Comparison of ENCODE assay signal across 9 cellular contexts in the genomic region with DNA sequence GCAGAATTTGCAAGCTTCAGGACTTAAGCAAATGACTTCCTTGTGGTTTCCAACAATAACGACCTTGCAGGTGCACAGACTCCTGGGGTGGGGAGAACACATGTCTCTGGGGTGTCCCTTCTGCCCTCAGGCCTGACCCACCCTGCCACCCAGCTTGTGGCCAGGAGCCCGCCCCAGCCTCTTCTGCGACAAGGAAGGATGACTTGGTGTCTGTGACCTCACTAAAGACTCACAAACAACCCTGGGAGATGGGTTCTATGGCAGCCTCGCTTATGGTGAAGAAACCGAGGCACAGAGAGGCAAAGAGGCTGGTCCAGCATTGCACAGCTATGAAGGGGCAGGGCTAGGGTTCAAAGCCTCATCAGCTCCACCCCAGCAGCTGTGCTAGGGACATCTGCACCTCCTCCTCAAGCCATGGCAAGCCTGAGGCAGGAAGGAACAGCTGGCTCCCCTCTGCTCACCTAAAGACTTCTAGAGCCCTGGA. TPM values are rescaled to one million over a fixed set of nuclear protein-coding genes. Genes with fewer than 3 reads are reported as not detected.
A peak's percentile ranks its signal among the peaks of the same experiment; 100 is the strongest.
DNase-seq lines count a peak whose midpoint lies in the region; ATAC-seq, FAIRE-seq and TF ChIP-seq lines count a peak whose summit lies in the region.
"Had no signal": no experiment of that assay in that cellular context is flagged by ENCODE, and none has a peak within 500 bp of the region (broad histone marks: within the 10 kb centered on the region; RNA-seq: fewer than 3 reads in every experiment).

No MANE protein-coding gene starts in this region.

- H3K9me3 ChIP-seq in K562 (replicated peaks; ENCODE audit: control insufficient read depth, insufficient read depth, low read depth, low read length) (no peaks in the 10 kb centered on the region), WERI-Rb-1 (ENCODE audit: severe bottlenecking) (no peaks in the 10 kb centered on the region)

- CTCF ChIA-PET in K562 (lab: Yijun Ruan, JAX; ENCODE audit: low intra/inter-chr PET ratio), result no interaction called here

- no peak overlapping the region for H2AFZ ChIP-seq in K562 (ENCODE audit: low read depth, low read length)

- peak overlapping the region in 1 of 2 experiments; percentile 43; a peak in 1 of 4 replicates for H3K9ac ChIP-seq in K562 (ENCODE audit: insufficient read depth in 1 of 2, low read depth in 2 of 2, low read length in 2 of 2)

- H3K4me3 ChIP-seq in K562, result 0 out of 2 replicates have a peak overlapping the region, but pooled peaks have one; percentile 73
- H3K4me3 ChIP-seq in WERI-Rb-1 (ENCODE audit: low read depth, low read length), result no peak overlapping the region

- H3K27me3 ChIP-seq in K562 (ENCODE audit: control insufficient read depth in 2 of 2, insufficient read depth in 2 of 2, low read length in 2 of 2), result no peaks in the 10 kb centered on the region; a peak in 1 of 5 replicates
- no peaks in the 10 kb centered on the region for H3K27me3 ChIP-seq in WERI-Rb-1 (ENCODE audit: insufficient read depth, low read depth, severe bottlenecking)

- TF ChIP-seq RAD21 in K562 (CRISPR knock-in tag; conservative IDR thresholded peaks at IDR 0.05 in 1 of 2, IDR thresholded peaks at IDR 0.05 in 1 of 2), result no peak

- peaks cover 41 to 70% of the 10 kb centered on the region in 2 experiments for H3K4me1 ChIP-seq in K562 (replicated peaks in 1 of 2; ENCODE audit: control insufficient read depth in 2 of 2, insufficient read depth in 2 of 2, low read length in 2 of 2)

- POLR2A ChIA-PET in K562 (lab: Yijun Ruan, JAX), result interaction anchor here (0.7 to 4.9 kb wide), 3 partner anchors 11 to 315 kb away, joined by 3 to 40 read pairs (median 4); no protein-coding TSS in a partner anchor

- TF ChIP-seq CTCF in K562 (IDR thresholded peaks at IDR 0.05 in 2 of 3, conservative IDR thresholded peaks at IDR 0.05 in 1 of 3; ENCODE audit: insufficient read depth in 2 of 3, low read depth in 1 of 3, low read length in 3 of 3), result no peak
- no peak for TF ChIP-seq CTCF in WERI-Rb-1 (IDR thresholded peaks at IDR 0.05; ENCODE audit: low read depth, low read length)

- H3K4me2 ChIP-seq in K562 (ENCODE audit: insufficient read depth, low read length), result peak overlapping the region; percentile 53; the same call in 1 of the 2 replicates

- no peak for ATAC-seq in K562

- H3K27ac ChIP-seq in K562 (ENCODE audit: extremely low read depth, low read depth, low read length), result no peak overlapping the region
- no peak overlapping the region for H3K27ac ChIP-seq in WERI-Rb-1

- intact Hi-C loops in K562 (cut with micrococcal nuclease), result loop anchor here (2.0 kb wide), 1 partner anchor 47 kb away; no protein-coding TSS in a partner anchor

- no peak for TF ChIP-seq EP300 in K562 (IDR thresholded peaks at IDR 0.05; ENCODE audit: low read length)

- FAIRE-seq in K562 (lab: Jason Lieb, UNC), result no peak

- 48% methylated on average over 4 of the region's 5 CpGs for WGBS in K562 (ENCODE audit: insufficient coverage, low coverage, missing lambda C conversion rate)

- H3K36me3 ChIP-seq in K562 (ENCODE audit: control insufficient read depth, insufficient read depth, low read length), result peaks cover 25% of the 10 kb centered on the region; the same call in 2 of the 3 replicates
- H3K36me3 ChIP-seq in WERI-Rb-1, result no peaks in the 10 kb centered on the region

- in situ Hi-C loops in K562 (cut with MboI) (no loop called here), G401 (cut with HindIII; ENCODE audit: low sequenced_read_pairs) (no loop called here)

- no TSS peak for BruUV-seq in K562 (replicated peaks; lab: Mats Ljungman, UMichigan)

- peak; percentile 28 for DNase-seq in stimulated activated CD4-positive, alpha-beta T cell treated with anti-CD3 and anti-CD28 coated beads, Interleukin-15, amount 100 ng/mL, for 24 hours
- DNase-seq in stimulated activated CD4-positive, alpha-beta T cell treated with anti-CD3 and anti-CD28 coated beads, Interleukin-12 subunit alpha, Interleukin-12 subunit beta, amount 100 ng/mL, for 4 hours, result no peak
- DNase-seq in NCI-H2171 treated with DMSO at 0.1 percent for 48 hours (lab: John Stamatoyannopoulos, UW) (peak; percentile 87), K562 (ENCODE audit: extremely low read depth in 1 of 4, low spot score in 3 of 4) (no peak), OCI-M2 (lab: John Stamatoyannopoulos, UW; ENCODE audit: unreplicated experiment) (no peak), G401 (ENCODE audit: low spot score) (no peak), NOMO-1 (lab: John Stamatoyannopoulos, UW; ENCODE audit: unreplicated experiment in 2 of 2) (no peak), WERI-Rb-1 (no peak)
- DNase-seq: NCI-H2227 treated with DMSO at 0.1 percent for 48 hours had no signal

- H3K79me2 ChIP-seq in K562 (ENCODE audit: control insufficient read depth, insufficient read depth, low read length), result peaks cover 72% of the 10 kb centered on the region

- H3K9me1 ChIP-seq in K562 (ENCODE audit: control insufficient read depth, insufficient read depth, low read length), result no peaks in the 10 kb centered on the region

- TF ChIP-seq POLR2A in K562 (conservative IDR thresholded peaks at IDR 0.05), result no peak

- H4K20me1 ChIP-seq in K562 (replicated peaks; ENCODE audit: control insufficient read depth, insufficient read depth, low read length), result 0 out of 2 replicates have a peak, but pooled peaks cover 8% of the 10 kb centered on the region

TF ChIP-seq in K562, 482 proteins besides CTCF, POLR2A, EP300 and RAD21:
- TF ChIP-seq POLR2G (IDR thresholded peaks at IDR 0.05; ENCODE audit: low read depth, low read length) (peak; percentile 60; the same call in 1 of the 2 replicates), NR2F6 (CRISPR knock-in tag; IDR thresholded peaks at IDR 0.05) (no peak), ZNF134 (CRISPR knock-in tag; conservative IDR thresholded peaks at IDR 0.05) (no peak), HDAC1 (IDR thresholded peaks at IDR 0.05) (no peak), RBFOX2 (IDR thresholded peaks at IDR 0.05; ENCODE audit: low read depth, low read length) (peak; percentile 73), ZFP36 (IDR thresholded peaks at IDR 0.05; ENCODE audit: low read depth, low read length, partially characterized antibody) (peak; percentile 27)

RNA-seq across cellular contexts. Expression of a gene that starts 2.6 kb away (rescaled TPM):
- total RNA-seq in K562 (2011; cell fraction: chromatin; rRNA removed; ENCODE audit: low replicate concordance), result 198 and 586 TPM in 2 replicates
- 353 and 436 TPM in 2 replicates for total RNA-seq in K562 (2011; cell fraction: nucleolus; rRNA removed)
- 289 and 326 TPM in 2 replicates for total RNA-seq in K562 (2011; cell fraction: nucleoplasm; rRNA removed)
- 41.2 and 50.7 TPM in 2 replicates for total RNA-seq in K562 (2014; rRNA removed)
- total RNA-seq in K562 (2014; rRNA removed; fragmentation: Illumina TruSeq; extraction: Trizol), result 9.0 and 9.2 TPM in 2 replicates
- total RNA-seq in K562 (2015; rRNA removed; fragmentation: Illumina TruSeq; extraction: Trizol), result 16.9 TPM in 2 replicates
- 79.7 and 103 TPM in 2 replicates for total RNA-seq in K562 (2021)
- polyA plus RNA-seq in K562 (2011; rRNA removed), result 42.6 and 65.4 TPM in 2 replicates
- polyA plus RNA-seq in K562 (2011; cell fraction: cytosol; rRNA removed), result 45.9 and 88.8 TPM in 2 replicates
- 230 and 368 TPM in 2 replicates for polyA plus RNA-seq in K562 (2011; cell fraction: nucleus; rRNA removed)
- polyA plus RNA-seq in K562 (2012), result 77.5 and 466 TPM in 2 replicates
- 31.3 and 65.0 TPM in 2 replicates for polyA plus RNA-seq in K562 (2014; fragmentation: Illumina TruSeq; extraction: Trizol)
- polyA plus RNA-seq in K562 (2014; fragmentation: Nextera tagmentation; extraction: Ambion mirVana), result under 1 TPM; 0.65 to 0.66 TPM
- polyA plus RNA-seq in K562 (2014; rRNA removed), result 54.5 and 66.9 TPM in 2 replicates
- polyA minus RNA-seq in K562 (2011; rRNA and poly(A)+ RNA removed), result 33.8 and 63.1 TPM in 2 replicates
- 71.3 and 83.9 TPM in 2 replicates for polyA minus RNA-seq in K562 (2011; cell fraction: cytosol; rRNA and poly(A)+ RNA removed)
- polyA minus RNA-seq in K562 (2011; cell fraction: nucleus; rRNA and poly(A)+ RNA removed), result 85.0 and 89.2 TPM in 2 replicates
- total RNA-seq in G401 (2014; rRNA removed; shearing (Covaris generic)), result 4.2 and 4.5 TPM in 2 replicates

RNA-seq across cellular contexts. Expression of a gene that starts 45.3 kb away (rescaled TPM):
- 21.9 and 70.4 TPM in 2 replicates for total RNA-seq in K562 (2011; cell fraction: chromatin; rRNA removed; ENCODE audit: low replicate concordance)
- total RNA-seq in K562 (2011; cell fraction: nucleolus; rRNA removed), result 38.4 and 45.2 TPM in 2 replicates
- total RNA-seq in K562 (2011; cell fraction: nucleoplasm; rRNA removed), result 27.3 and 30.9 TPM in 2 replicates
- total RNA-seq in K562 (2014; rRNA removed) (13.3 and 16.0 TPM in 2 replicates), K562 (2014; rRNA removed; fragmentation: Illumina TruSeq; extraction: Trizol) (4.9 and 6.8 TPM in 2 replicates), K562 (2015; rRNA removed; fragmentation: Illumina TruSeq; extraction: Trizol) (8.1 and 9.6 TPM in 2 replicates), K562 (2021) (15.3 and 20.3 TPM in 2 replicates)
- polyA plus RNA-seq in K562 (2011; rRNA removed) (12.2 and 13.6 TPM in 2 replicates), K562 (2014; fragmentation: Illumina TruSeq; extraction: Trizol) (10.3 and 17.6 TPM in 2 replicates), K562 (2014; fragmentation: Nextera tagmentation; extraction: Ambion mirVana) (under 1 TPM; 0.27 to 0.66 TPM), K562 (2014; rRNA removed) (18.4 and 18.8 TPM in 2 replicates)
- polyA plus RNA-seq in K562 (2011; cell fraction: cytosol; rRNA removed), result 10.0 and 27.5 TPM in 2 replicates
- polyA plus RNA-seq in K562 (2011; cell fraction: nucleus; rRNA removed), result 41.2 and 64.7 TPM in 2 replicates
- 18.2 and 106 TPM in 2 replicates for polyA plus RNA-seq in K562 (2012)
- 4.3 and 7.9 TPM in 2 replicates for polyA minus RNA-seq in K562 (2011; rRNA and poly(A)+ RNA removed)
- polyA minus RNA-seq in K562 (2011; cell fraction: cytosol; rRNA and poly(A)+ RNA removed), result 3.7 and 7.2 TPM in 2 replicates
- polyA minus RNA-seq in K562 (2011; cell fraction: nucleus; rRNA and poly(A)+ RNA removed), result 12.2 and 18.7 TPM in 2 replicates
- not detected in 2 replicates for total RNA-seq in G401 (2014; rRNA removed; shearing (Covaris generic))

Comparison
In these comparisons a context has a peak if more than half of its experiments do, and no peak if none do; other contexts are left out.
1. DNase-seq: peak in stimulated activated CD4-positive, alpha-beta T cell treated with anti-CD3 and anti-CD28 coated beads, Interleukin-15, amount 100 ng/mL, for 24 hours (single experiment) and NCI-H2171 treated with DMSO at 0.1 percent for 48 hours (single experiment); none in stimulated activated CD4-positive, alpha-beta T cell treated with anti-CD3 and anti-CD28 coated beads, Interleukin-12 subunit alpha, Interleukin-12 subunit beta, amount 100 ng/mL, for 4 hours (single experiment), K562 (0 of 4), OCI-M2 (single experiment), G401 (single experiment), NOMO-1 (0 of 2) and WERI-Rb-1 (single experiment).